In the genomic region with DNA sequence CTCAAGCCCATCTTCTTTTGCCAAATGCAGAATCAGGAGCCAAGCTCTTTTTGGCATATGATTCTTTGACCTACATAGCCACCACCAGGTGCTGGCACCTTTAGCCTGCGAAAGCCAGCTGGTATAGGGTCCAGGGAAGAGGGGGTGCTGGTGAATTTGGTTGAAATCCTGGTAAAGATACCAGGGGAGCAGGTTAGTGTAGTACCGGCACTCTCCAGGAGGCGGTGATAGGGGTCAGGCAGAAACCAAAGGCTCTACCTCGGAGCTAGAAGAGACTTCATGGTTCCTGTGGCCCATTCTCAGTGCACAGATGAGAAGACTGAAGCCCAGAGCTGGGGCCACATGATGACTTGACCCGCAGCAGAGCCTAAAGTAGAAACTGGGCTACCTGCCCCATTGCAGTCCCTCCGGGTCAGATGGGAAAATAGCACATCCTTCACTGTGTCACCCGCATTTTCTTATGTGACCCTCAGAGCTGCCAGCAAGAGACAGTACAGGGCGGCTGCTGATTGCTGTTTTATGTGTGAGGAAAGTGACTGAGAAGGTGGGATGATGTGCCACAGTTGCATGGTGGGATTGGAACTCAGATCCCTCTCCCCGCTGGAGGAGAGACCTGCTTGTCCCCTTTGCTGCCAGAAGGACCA, we compare ENCODE assay signal across 8 cellular contexts. TPM values are rescaled to one million over a fixed set of nuclear protein-coding genes. Genes with fewer than 3 reads are reported as not detected.
DNase-seq lines count a peak whose midpoint lies in the region; ATAC-seq, FAIRE-seq and TF ChIP-seq lines count a peak whose summit lies in the region.

No MANE protein-coding gene starts in this region.

- H3K27me3 ChIP-seq in OCI-LY3 (ENCODE audit: low read depth, low read length) (no peaks in the 10 kb centered on the region), foreskin keratinocyte (no peaks in the 10 kb centered on the region)

- H3K9me3 ChIP-seq in OCI-LY3 (ENCODE audit: insufficient read depth, low read length) = no peaks in the 10 kb centered on the region

- H3K9ac ChIP-seq in OCI-LY3 (ENCODE audit: low read length) = peak overlapping the region; percentile 17; the same call in 1 of the 2 replicates

- H4K20me1 ChIP-seq in OCI-LY3 (ENCODE audit: insufficient read depth, low read length) = no peaks in the 10 kb centered on the region

- TF ChIP-seq CTCF in OCI-LY3 (IDR thresholded peaks at IDR 0.05; ENCODE audit: low read depth, low read length) (peak; percentile 94), foreskin keratinocyte (conservative IDR thresholded peaks at IDR 0.05) (peak; percentile 77)

- H3K36me3 ChIP-seq in OCI-LY3 (replicated peaks; ENCODE audit: low read depth, low read length) = peaks cover 46% of the 10 kb centered on the region

- no peak overlapping the region for H2AFZ ChIP-seq in OCI-LY3 (ENCODE audit: low read depth, low read length)

- no peaks in the 10 kb centered on the region for H3K79me2 ChIP-seq in OCI-LY3 (ENCODE audit: low read length)

- no peak overlapping the region for H3K4me2 ChIP-seq in OCI-LY3 (ENCODE audit: low read length)

- H3K27ac ChIP-seq in OCI-LY3 (ENCODE audit: low read length) (peak overlapping the region; percentile 27), foreskin keratinocyte (no peak overlapping the region)

- ATAC-seq in foreskin keratinocyte = peak; percentile 39
- ATAC-seq in sciatic nerve = peak; percentile 44
- no peak for ATAC-seq in GM18520 (IDR thresholded peaks at IDR 0.05; ENCODE audit: unreplicated experiment)
- no peak for ATAC-seq in GM19467 (IDR thresholded peaks at IDR 0.05; ENCODE audit: unreplicated experiment)

- intact Hi-C loops in sciatic nerve (cut with DNase I) = loop anchor here (10.0 kb wide), 1 partner anchor 180 kb away; no protein-coding TSS in a partner anchor

- H3K4me3 ChIP-seq in OCI-LY3 (ENCODE audit: low read length) = no peak overlapping the region

- DNase-seq in AG08395 (ENCODE audit: low spot score) (peak; percentile 77), GM18507 (ENCODE audit: extremely low spot score, insufficient read length, low read depth) (peak; percentile 52), foreskin keratinocyte (no peak), sciatic nerve (ENCODE audit: low spot score) (peak; percentile 78)
- DNase-seq in activated T-cell treated with anti-CD3 and anti-CD28 coated beads, Interleukin-2, amount 50 U/mL, for 48 hours = peak; percentile 87 to 88

- FAIRE-seq in GM18507 (lab: Jason Lieb, UNC) = peak; percentile 86

- H3K4me1 ChIP-seq in OCI-LY3 (ENCODE audit: low read length) (peaks cover 100% of the 10 kb centered on the region), foreskin keratinocyte (no peaks in the 10 kb centered on the region)

RNA-seq across cellular contexts. Expression of gene IL19, which starts 36.0 kb away (rescaled TPM):
- total RNA-seq in foreskin keratinocyte = not detected in 2 replicates
- polyA plus RNA-seq in foreskin keratinocyte = not detected in 2 replicates
- not detected for total RNA-seq in sciatic nerve

RNA-seq across cellular contexts. Expression of gene IL10, which starts 37.7 kb away (rescaled TPM):
- total RNA-seq in foreskin keratinocyte (not detected in 2 replicates), sciatic nerve (1.1 TPM)
- not detected in 2 replicates for polyA plus RNA-seq in foreskin keratinocyte

RNA-seq across cellular contexts. Expression of gene MAPKAPK2, which starts 49.9 kb away (rescaled TPM):
- total RNA-seq in foreskin keratinocyte (63.7 and 64.0 TPM in 2 replicates), sciatic nerve (56.3 TPM)
- 52.4 and 57.9 TPM in 2 replicates for polyA plus RNA-seq in foreskin keratinocyte

Comparison
In these comparisons a context has a peak if more than half of its experiments do, and no peak if none do; other contexts are left out.
1. DNase-seq: peak in AG08395 (single experiment), GM18507 (single experiment), activated T-cell treated with anti-CD3 and anti-CD28 coated beads, Interleukin-2, amount 50 U/mL, for 48 hours (2 of 2) and sciatic nerve (single experiment); none in foreskin keratinocyte (0 of 2).
2. ATAC-seq: peak in foreskin keratinocyte (single experiment) and sciatic nerve (single experiment); none in GM18520 (single experiment) and GM19467 (single experiment).